ENCODE assay signal across 10 cellular contexts in genomic region chr1:27517907-27518718, GRCh38. TPM values are rescaled to one million over a fixed set of nuclear protein-coding genes. Genes with fewer than 3 reads are reported as not detected.
A peak's percentile ranks its signal among the peaks of the same experiment; 100 is the strongest.
DNase-seq lines count a peak whose midpoint lies in the region; TF ChIP-seq lines count a peak whose summit lies in the region.
"Had no signal": no experiment of that assay in that cellular context is flagged by ENCODE, and none has a peak within 500 bp of the region (broad histone marks: within the 10 kb centered on the region; RNA-seq: fewer than 3 reads in every experiment).

No MANE protein-coding gene starts in this region.

- TF ChIP-seq CTCF in hepatocyte (IDR thresholded peaks at IDR 0.05; ENCODE audit: poor library complexity) (no peak), stomach (IDR thresholded peaks at IDR 0.05) (no peak)

- H3K27ac ChIP-seq in hepatocyte (peak overlapping the region; percentile 99), stomach (peak overlapping the region; percentile 32 to 75 (median 72))

- TF ChIP-seq POLR2A in stomach (IDR thresholded peaks at IDR 0.05) = no peak

- no peaks in the 10 kb centered on the region for H3K9me2 ChIP-seq in hepatocyte (replicated peaks; ENCODE audit: insufficient read depth)

- TF ChIP-seq EP300 in stomach (IDR thresholded peaks at IDR 0.05) = no peak

- H3K36me3 ChIP-seq in hepatocyte (replicated peaks; ENCODE audit: insufficient read depth, low read depth) = no peaks in the 10 kb centered on the region
- H3K36me3 ChIP-seq in stomach = no peaks in the 10 kb centered on the region

- H3K9me3 ChIP-seq in hepatocyte (ENCODE audit: low read depth) (no peaks in the 10 kb centered on the region), stomach (no peaks in the 10 kb centered on the region)

- peak overlapping the region; percentile 50 for H3K4me2 ChIP-seq in hepatocyte

- DNase-seq in NCI-H2196 (lab: John Stamatoyannopoulos, UW; ENCODE audit: unreplicated experiment) (peak; percentile 63), NCI-H2196 treated with DMSO at 0.1 percent for 48 hours (lab: John Stamatoyannopoulos, UW; ENCODE audit: unreplicated experiment) (no peak), SW480 (ENCODE audit: low spot score) (peak; percentile 56), hepatocyte (ENCODE audit: low spot score) (peak; percentile 83), stomach (peak; percentile 76), hippocampal formation (lab: John Stamatoyannopoulos, UW) (no peak), NCI-H82 (lab: John Stamatoyannopoulos, UW) (no peak), midbrain (lab: John Stamatoyannopoulos, UW) (no peak)
- DNase-seq: ACHN, Karpas-422 had no signal

- H3K4me3 ChIP-seq in hepatocyte = no peak overlapping the region
- H3K4me3 ChIP-seq in stomach = no peak overlapping the region

- H3K27me3 ChIP-seq in hepatocyte (no peaks in the 10 kb centered on the region), stomach (no peaks in the 10 kb centered on the region)

- H3K4me1 ChIP-seq in hepatocyte (ENCODE audit: insufficient read depth) (peaks cover 58% of the 10 kb centered on the region), stomach (peaks cover 36 to 73% (median 47%) of the 10 kb centered on the region in 4 donors)

- intact Hi-C loops in stomach (cut with DNase I; ENCODE audit: low total_unique reads) = no loop called here

- H3K79me2 ChIP-seq in hepatocyte = no peaks in the 10 kb centered on the region

- no peak overlapping the region for H2AFZ ChIP-seq in hepatocyte

- WGBS in hepatocyte (ENCODE audit: low lambda C conversion rate, missing lambda C conversion rate) = 61% methylated on average over 21 of the region's 21 CpGs
- WGBS in stomach, 5 donors = 43 to 62% (median 49%) methylated on average over 21 of the region's 21 CpGs

- no peaks in the 10 kb centered on the region for H4K20me1 ChIP-seq in hepatocyte (ENCODE audit: insufficient read depth, poor library complexity, severe bottlenecking)

RNA-seq across cellular contexts. Expression of gene WASF2, which starts 28.1 kb away (rescaled TPM):
- 25.2 and 28.5 TPM in 2 replicates for total RNA-seq in hepatocyte
- polyA plus RNA-seq in hepatocyte = 45.6 and 61.1 TPM in 2 replicates
- 10 to 100 TPM; 47.0 to 82.1 (median 65.3) TPM for total RNA-seq in stomach
- 10 to 100 TPM; 24.7 to 31.9 (median 25.7) TPM for polyA plus RNA-seq in stomach

Comparison
In these comparisons a context has a peak if more than half of its experiments do, and no peak if none do; other contexts are left out.
1. DNase-seq: peak in NCI-H2196 (single experiment), SW480 (single experiment), hepatocyte (single experiment) and stomach (single experiment); none in NCI-H2196 treated with DMSO at 0.1 percent for 48 hours (single experiment), hippocampal formation (0 of 2), NCI-H82 (single experiment) and midbrain (single experiment).